ENCODE assay signal across 8 cellular contexts in genomic region chr1:7902478-7903084, GRCh38. TPM values are rescaled to one million over a fixed set of nuclear protein-coding genes. Genes with fewer than 3 reads are reported as not detected.
A peak's percentile ranks its signal among the peaks of the same experiment; 100 is the strongest.
DNase-seq lines count a peak whose midpoint lies in the region; ATAC-seq and TF ChIP-seq lines count a peak whose summit lies in the region.

No MANE protein-coding gene starts in this region.

- peak; percentile 60 for DNase-seq in NCI-H2029 (lab: John Stamatoyannopoulos, UW)
- DNase-seq in T1000 (lab: John Stamatoyannopoulos, UW) = peak; percentile 67
- peak; percentile 88 for DNase-seq in astrocyte of the hippocampus (ENCODE audit: low read depth, low spot score)
- DNase-seq in hippocampal formation (lab: John Stamatoyannopoulos, UW) = peak; percentile 42 to 50
- DNase-seq in skeletal muscle cell (ENCODE audit: low read depth) = no peak
- DNase-seq in mesenteric fat pad (ENCODE audit: low spot score) = no peak

- no peak for ATAC-seq in HG03378 (IDR thresholded peaks at IDR 0.05; ENCODE audit: unreplicated experiment)

- H3K4me3 ChIP-seq in skeletal muscle cell (ENCODE audit: low read depth, low read length) = peak overlapping the region; percentile 9

- TF ChIP-seq CTCF in GM12874 (IDR thresholded peaks at IDR 0.05; ENCODE audit: insufficient read depth, low read depth, low read length) = peak; percentile 80

RNA-seq across cellular contexts. Expression of gene TNFRSF9, which starts 38.1 kb away (rescaled TPM):
- total RNA-seq in mesenteric fat pad = not detected

RNA-seq across cellular contexts. Expression of gene UTS2, which starts 49.7 kb away (rescaled TPM):
- not detected for total RNA-seq in mesenteric fat pad

RNA-seq across cellular contexts. Expression of gene PARK7, which starts 58.9 kb away (rescaled TPM):
- 295 TPM for total RNA-seq in mesenteric fat pad

Comparison
In these comparisons a context has a peak if more than half of its experiments do, and no peak if none do; other contexts are left out.
1. DNase-seq: peak in NCI-H2029 (single experiment), T1000 (single experiment), astrocyte of the hippocampus (single experiment) and hippocampal formation (2 of 2); none in skeletal muscle cell (single experiment) and mesenteric fat pad (single experiment).